20 cellular contexts compared by ENCODE assay signal in the genomic region with DNA sequence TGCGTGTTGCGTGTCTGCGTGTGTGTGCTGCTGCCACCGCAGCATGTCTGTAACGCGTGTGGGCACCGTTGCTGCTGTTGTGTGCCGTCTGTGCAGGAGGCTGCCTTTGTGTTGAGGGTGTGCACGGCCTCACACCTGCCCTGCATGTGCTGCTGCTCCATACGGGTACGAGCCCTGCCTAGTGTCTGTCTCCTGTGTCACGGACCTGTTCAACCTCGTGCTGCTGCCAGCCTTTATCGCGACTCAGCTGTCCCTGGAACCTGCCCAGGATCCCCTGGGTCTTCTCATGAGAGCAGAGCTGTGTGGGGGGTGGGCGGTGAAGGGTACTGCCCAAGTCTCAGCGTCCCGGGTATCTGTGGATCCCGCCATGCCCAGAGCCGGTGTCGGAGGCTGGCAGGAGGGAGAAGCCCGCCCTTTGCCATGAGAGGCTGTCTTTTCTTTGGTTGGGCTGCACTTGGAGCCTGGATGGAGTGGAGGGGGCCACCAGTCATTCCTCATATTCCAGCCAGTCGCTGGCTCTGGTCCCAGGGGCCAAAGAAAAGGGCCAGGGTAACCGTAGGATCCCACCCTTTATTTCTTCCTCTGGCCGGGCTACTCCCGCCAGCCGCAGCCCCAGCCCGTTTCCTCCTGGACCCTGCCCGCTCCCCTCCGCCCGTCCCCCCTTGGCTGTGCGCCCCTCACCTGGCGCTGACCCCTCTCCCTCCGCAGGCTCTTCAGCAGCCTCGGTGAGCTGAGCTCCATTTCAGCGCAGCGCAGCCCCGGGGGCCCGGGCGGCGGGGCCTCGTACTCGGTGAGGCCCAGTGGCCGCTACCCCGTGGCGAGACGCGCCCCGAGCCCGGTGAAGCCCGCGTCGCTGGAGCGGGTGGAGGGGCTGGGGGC. TPM values are rescaled to one million over a fixed set of nuclear protein-coding genes. Genes with fewer than 3 reads are reported as not detected.
DNase-seq lines count a peak whose midpoint lies in the region; ATAC-seq, FAIRE-seq and TF ChIP-seq lines count a peak whose summit lies in the region.
"Had no signal": no experiment of that assay in that cellular context is flagged by ENCODE, and none has a peak within 500 bp of the region (broad histone marks: within the 10 kb centered on the region; RNA-seq: fewer than 3 reads in every experiment).

No MANE protein-coding gene starts in this region.

- H3K27ac ChIP-seq in right atrium auricular region, result no peak overlapping the region
- H3K27ac ChIP-seq: SJCRH30 had no signal

- H3K9me3 Mint-ChIP-seq in activated T-cell treated with anti-CD3 and anti-CD28 coated beads, Interleukin-2, amount 50 U/mL, for 72 hours, result no peaks in the 10 kb centered on the region
- H3K9me3 Mint-ChIP-seq: CD4-positive, CD25-positive, alpha-beta regulatory T cell had no signal

- H3K4me1 ChIP-seq in right atrium auricular region, result peaks cover 0 to 21% of the 10 kb centered on the region in 2 donors
- H3K4me1 ChIP-seq: SJCRH30 had no signal

- TF ChIP-seq CTCF in right atrium auricular region (IDR thresholded peaks at IDR 0.05), result no peak
- no peak for TF ChIP-seq CTCF in omental fat pad (IDR thresholded peaks at IDR 0.05)

- H3K4me3 Mint-ChIP-seq in activated T-cell treated with anti-CD3 and anti-CD28 coated beads, Interleukin-2, amount 50 U/mL, for 72 hours, result no peak overlapping the region
- H3K4me3 Mint-ChIP-seq: CD4-positive, CD25-positive, alpha-beta regulatory T cell had no signal

- H3K4me1 Mint-ChIP-seq in activated T-cell treated with anti-CD3 and anti-CD28 coated beads, Interleukin-2, amount 50 U/mL, for 72 hours (ENCODE audit: low read depth), result no peaks in the 10 kb centered on the region

- H3K27me3 ChIP-seq in right atrium auricular region, result peaks cover 0 to 10% of the 10 kb centered on the region in 2 donors

- ATAC-seq in Right ventricle myocardium inferior (no peak), omental fat pad (ENCODE audit: low FRiP score) (no peak)
- no peak for ATAC-seq in activated T-cell treated with anti-CD3 and anti-CD28 coated beads, Interleukin-2, amount 50 U/mL, for 72 hours (replicated peaks in 1 of 2)

- DNase-seq in Right ventricle myocardium inferior (ENCODE audit: missing footprints), result peak; percentile 45
- no peak for DNase-seq in right atrium auricular region (ENCODE audit: low spot score)
- peak; percentile 69 for DNase-seq in cardiac septum (ENCODE audit: low spot score)
- DNase-seq in omental fat pad (ENCODE audit: low spot score), result peak; percentile 13
- no peak for DNase-seq in ecto neural progenitor cell (ENCODE audit: low spot score)
- no peak for DNase-seq in GM19239 (ENCODE audit: insufficient read length, low spot score)
- no peak for DNase-seq in activated T-cell treated with anti-CD3 and anti-CD28 coated beads, Interleukin-2, amount 50 U/mL, for 72 hours
- no peak for DNase-seq in superior temporal gyrus (ENCODE audit: extremely low spot score)
- DNase-seq: activated gamma-delta T cell treated with Interleukin-2 at 50 U/mL for 16 hours; CD4-positive, CD25-positive, alpha-beta regulatory T cell; NCI-H1436 treated with DMSO at 0.1 percent for 48 hours; NCI-H446; T-helper 2 cell had no signal

- H3K9me3 ChIP-seq in right atrium auricular region, result no peaks in the 10 kb centered on the region
- H3K9me3 ChIP-seq: SJCRH30, tibial nerve had no signal

- H3K27me3 Mint-ChIP-seq in activated T-cell treated with anti-CD3 and anti-CD28 coated beads, Interleukin-2, amount 50 U/mL, for 72 hours (ENCODE audit: low read depth), result no peaks in the 10 kb centered on the region
- H3K27me3 Mint-ChIP-seq: CD4-positive, CD25-positive, alpha-beta regulatory T cell had no signal

- H3K4me3 ChIP-seq in right atrium auricular region, result no peak overlapping the region
- H3K4me3 ChIP-seq: SJCRH30, smooth muscle cell had no signal

- H3K36me3 Mint-ChIP-seq in activated T-cell treated with anti-CD3 and anti-CD28 coated beads, Interleukin-2, amount 50 U/mL, for 72 hours (ENCODE audit: insufficient read depth in 2 of 2), result no peaks in the 10 kb centered on the region
- H3K36me3 Mint-ChIP-seq: CD4-positive, CD25-positive, alpha-beta regulatory T cell had no signal

- no peak for FAIRE-seq in GM19239 (lab: Jason Lieb, UNC)
- FAIRE-seq: astrocyte, colon had no signal

- H3K36me3 ChIP-seq in right atrium auricular region, result peaks cover 10% of the 10 kb centered on the region
- H3K36me3 ChIP-seq: SJCRH30 had no signal

- intact Hi-C loops in Right ventricle myocardium inferior (cut with DNase I) (no loop called here), cardiac septum (cut with DNase I) (no loop called here)

- no peak overlapping the region for H3K27ac Mint-ChIP-seq in activated T-cell treated with anti-CD3 and anti-CD28 coated beads, Interleukin-2, amount 50 U/mL, for 72 hours
- H3K27ac Mint-ChIP-seq: CD4-positive, CD25-positive, alpha-beta regulatory T cell had no signal

RNA-seq across cellular contexts. Expression of a gene that starts 7.8 kb away (rescaled TPM):
- total RNA-seq in Right ventricle myocardium inferior (0.27 TPM), right atrium auricular region (under 1 TPM in 1 of 2 donors, not detected in 1; 0.39 TPM), cardiac septum (0.40 TPM), omental fat pad (1 to 10 TPM in 1 of 4 donors, under 1 TPM in 1, not detected in 2; 0.72 to 1.7 TPM)
- not detected for total RNA-seq in activated T-cell treated with anti-CD3 and anti-CD28 coated beads, Interleukin-2, amount 50 U/mL, for 72 hours
- total RNA-seq: astrocyte; CD4-positive, CD25-positive, alpha-beta regulatory T cell; fibroblast of villous mesenchyme; LHCN-M2; SJCRH30 had no signal

RNA-seq across cellular contexts. Expression of a gene that starts 53.2 kb away (rescaled TPM):
- total RNA-seq in Right ventricle myocardium inferior (6.8 TPM), right atrium auricular region (1 to 10 TPM; 4.3 to 9.9 TPM), cardiac septum (9.2 TPM), omental fat pad (10 to 100 TPM; 13.3 to 18.8 (median 16.6) TPM)
- total RNA-seq in activated T-cell treated with anti-CD3 and anti-CD28 coated beads, Interleukin-2, amount 50 U/mL, for 72 hours, result 10 to 100 TPM; 26.6 to 29.4 TPM

RNA-seq across cellular contexts. Expression of a gene that starts 57.6 kb away (rescaled TPM):
- total RNA-seq in Right ventricle myocardium inferior (22.2 TPM), right atrium auricular region (10 to 100 TPM in 1 of 2 donors, 1 to 10 TPM in 1; 8.2 to 12.3 TPM), cardiac septum (25.9 TPM), omental fat pad (10 to 100 TPM in 3 of 4 donors, 1 to 10 TPM in 1; 3.3 to 61.3 (median 19.4) TPM)
- under 1 TPM; 0.19 to 0.24 TPM for total RNA-seq in activated T-cell treated with anti-CD3 and anti-CD28 coated beads, Interleukin-2, amount 50 U/mL, for 72 hours

Comparison
In these comparisons a context has a peak if more than half of its experiments do, and no peak if none do; other contexts are left out.
1. DNase-seq: peak in Right ventricle myocardium inferior (single experiment), cardiac septum (single experiment) and omental fat pad (single experiment); none in right atrium auricular region (single experiment), ecto neural progenitor cell (single experiment), GM19239 (single experiment), activated T-cell treated with anti-CD3 and anti-CD28 coated beads, Interleukin-2, amount 50 U/mL, for 72 hours (0 of 2) and superior temporal gyrus (single experiment).